11 cellular contexts compared by ENCODE assay signal in genomic region chr6:45001663-45002062, GRCh38.
DNase-seq lines count a peak whose midpoint lies in the region; ATAC-seq and TF ChIP-seq lines count a peak whose summit lies in the region.
"Had no signal": no experiment of that assay in that cellular context is flagged by ENCODE, and none has a peak within 500 bp of the region (broad histone marks: within the 10 kb centered on the region; RNA-seq: fewer than 3 reads in every experiment).

No MANE protein-coding gene starts in this region.

- H2AFZ ChIP-seq in PC-3 (ENCODE audit: low read length) = no peak overlapping the region

- H3K9me3 ChIP-seq in heart right ventricle (no peaks in the 10 kb centered on the region), PC-3 (ENCODE audit: low read length) (no peaks in the 10 kb centered on the region)
- H3K9me3 ChIP-seq: spleen had no signal

- H3K36me3 ChIP-seq in heart right ventricle = no peaks in the 10 kb centered on the region
- no peaks in the 10 kb centered on the region for H3K36me3 ChIP-seq in PC-3 (ENCODE audit: low read depth, low read length)
- H3K36me3 ChIP-seq: spleen had no signal

- CTCF ChIA-PET in PC-3 (lab: Charles Lee) = no interaction called here

- H4K20me1 ChIP-seq in PC-3 (ENCODE audit: low read length) = no peaks in the 10 kb centered on the region

- peak; percentile 99 for ATAC-seq in GM18858 (IDR thresholded peaks at IDR 0.05; ENCODE audit: unreplicated experiment)
- peak; percentile 99 for ATAC-seq in GM21529 (IDR thresholded peaks at IDR 0.05; ENCODE audit: unreplicated experiment)
- peak; percentile 99 for ATAC-seq in HG03457 (IDR thresholded peaks at IDR 0.05; ENCODE audit: unreplicated experiment)
- peak; percentile 81 for ATAC-seq in effector memory CD8-positive, alpha-beta T cell (replicated peaks)
- ATAC-seq in heart right ventricle = no peak
- no peak for ATAC-seq in PC-3

- intact Hi-C loops in heart right ventricle (cut with DNase I) (no loop called here), PC-3 (cut with micrococcal nuclease) (no loop called here)

- no peaks in the 10 kb centered on the region for H3K9me3 Mint-ChIP-seq in effector memory CD8-positive, alpha-beta T cell
- H3K9me3 Mint-ChIP-seq: activated B cell treated with CpG ODN at 0.5 μM for 24 hours had no signal

- H3F3A ChIP-seq in PC-3 (ENCODE audit: low read length, unreplicated experiment) = no peaks in the 10 kb centered on the region

- TF ChIP-seq CTCF in heart right ventricle (IDR thresholded peaks at IDR 0.05) = no peak
- TF ChIP-seq CTCF in PC-3 (conservative IDR thresholded peaks at IDR 0.05; ENCODE audit: low read depth, low read length) = no peak

- H3K9me2 ChIP-seq in PC-3 (replicated peaks; ENCODE audit: low read length) = no peaks in the 10 kb centered on the region

- H3K4me3 ChIP-seq in heart right ventricle = no peak overlapping the region
- H3K4me3 ChIP-seq in PC-3 (ENCODE audit: low read length) = no peak overlapping the region
- H3K4me3 ChIP-seq: spleen had no signal

- POLR2A ChIA-PET in PC-3 (lab: Charles Lee; ENCODE audit: unreplicated experiment) = no interaction called here

- H3K79me2 ChIP-seq in PC-3 (ENCODE audit: low read length) = no peaks in the 10 kb centered on the region

- H3K27me3 ChIP-seq in heart right ventricle (no peaks in the 10 kb centered on the region), PC-3 (ENCODE audit: low read length) (no peaks in the 10 kb centered on the region)
- H3K27me3 ChIP-seq: spleen had no signal

- peak overlapping the region in 1 of 10 donors; percentile 4 for H3K27ac ChIP-seq in heart right ventricle
- no peak overlapping the region for H3K27ac ChIP-seq in PC-3 (ENCODE audit: low read length)
- H3K27ac ChIP-seq: spleen had no signal

- H3K4me2 ChIP-seq in PC-3 (ENCODE audit: low read length) = no peak overlapping the region

- no peak overlapping the region for H3K4me3 Mint-ChIP-seq in effector memory CD8-positive, alpha-beta T cell
- H3K4me3 Mint-ChIP-seq: activated B cell treated with CpG ODN at 0.5 μM for 24 hours had no signal

- DNase-seq in effector memory CD8-positive, alpha-beta T cell = no peak
- DNase-seq in heart right ventricle (no peak), PC-3 (no peak), NCI-H510A treated with DMSO at 0.1 percent for 48 hours (lab: John Stamatoyannopoulos, UW) (no peak)
- DNase-seq in activated CD8-positive, alpha-beta memory T cell treated with anti-CD3 and anti-CD28 coated beads for 24 hours = no peak
- DNase-seq: activated B cell treated with CpG ODN at 0.5 μM for 24 hours, cortex of kidney, spleen had no signal

- peaks cover 9 to 11% of the 10 kb centered on the region in 2 donors for H3K4me1 Mint-ChIP-seq in effector memory CD8-positive, alpha-beta T cell (ENCODE audit: low read depth in 2 of 2)
- H3K4me1 Mint-ChIP-seq: activated B cell treated with CpG ODN at 0.5 μM for 24 hours had no signal

- H3K4me1 ChIP-seq in heart right ventricle = peaks cover 0 to 18% (median 0%) of the 10 kb centered on the region in 9 donors
- H3K4me1 ChIP-seq in PC-3 (ENCODE audit: insufficient read depth, low read length) = no peaks in the 10 kb centered on the region
- H3K4me1 ChIP-seq: spleen had no signal

- no peaks in the 10 kb centered on the region for H3K27me3 Mint-ChIP-seq in effector memory CD8-positive, alpha-beta T cell
- H3K27me3 Mint-ChIP-seq: activated B cell treated with CpG ODN at 0.5 μM for 24 hours had no signal

- H3K36me3 Mint-ChIP-seq in effector memory CD8-positive, alpha-beta T cell (ENCODE audit: insufficient read depth) = no peaks in the 10 kb centered on the region

- H3K27ac Mint-ChIP-seq in effector memory CD8-positive, alpha-beta T cell = peak overlapping the region; percentile 67 to 90
- H3K27ac Mint-ChIP-seq: activated B cell treated with CpG ODN at 0.5 μM for 24 hours had no signal

- H3K9ac ChIP-seq in PC-3 (ENCODE audit: low read length) = no peak overlapping the region

- 87 to 89% methylated on average over 1 of the region's 1 CpG for WGBS in heart right ventricle, 2 donors

- no TSS peak for BruUV-seq in PC-3 (replicated peaks; lab: Mats Ljungman, UMichigan)

Comparison
In these comparisons a context has a peak if more than half of its experiments do, and no peak if none do; other contexts are left out.
1. ATAC-seq: peak in GM18858 (single experiment), GM21529 (single experiment), HG03457 (single experiment) and effector memory CD8-positive, alpha-beta T cell (single experiment); none in heart right ventricle (0 of 8) and PC-3 (single experiment).